In genomic region chr4:7197910-7198309, GRCh38 we compare ENCODE assay signal across 21 cellular contexts. TPM values are rescaled to one million over a fixed set of nuclear protein-coding genes. Genes with fewer than 3 reads are reported as not detected.
DNase-seq lines count a peak whose midpoint lies in the region; ATAC-seq and TF ChIP-seq lines count a peak whose summit lies in the region.
"Had no signal": no experiment of that assay in that cellular context is flagged by ENCODE, and none has a peak within 500 bp of the region (broad histone marks: within the 10 kb centered on the region; RNA-seq: fewer than 3 reads in every experiment).

No MANE protein-coding gene starts in this region.

- H4K20me1 ChIP-seq in osteoblast (ENCODE audit: insufficient read depth, low read length) = no peaks in the 10 kb centered on the region

- H3K27ac ChIP-seq in osteoblast (ENCODE audit: low read depth, low read length) = no peak overlapping the region
- H3K27ac ChIP-seq: parathyroid adenoma, Peyer's patch, SJSA1, VCaP had no signal

- H3K9me3 Mint-ChIP-seq in MCF 10A (ENCODE audit: unreplicated experiment) = no peaks in the 10 kb centered on the region
- H3K9me3 Mint-ChIP-seq: activated naive CD8-positive, alpha-beta T cell treated with anti-CD3 and anti-CD28 coated beads, Interleukin-2, amount 10 ng/mL, durations not matched to agents 7 days and 5 days; CD8-positive, alpha-beta T cell; effector memory CD8-positive, alpha-beta T cell; mesothelial cell of epicardium; naive thymus-derived CD8-positive, alpha-beta T cell had no signal

- no peak overlapping the region for H3K4me3 ChIP-seq in BE2C (ENCODE audit: low read depth, low read length)
- no peak overlapping the region for H3K4me3 ChIP-seq in osteoblast (ENCODE audit: insufficient read depth, low read length)
- H3K4me3 ChIP-seq: Peyer's patch, SJSA1 had no signal

- H3K4me3 Mint-ChIP-seq in MCF 10A (ENCODE audit: unreplicated experiment) = no peak overlapping the region
- H3K4me3 Mint-ChIP-seq: activated naive CD8-positive, alpha-beta T cell treated with anti-CD3 and anti-CD28 coated beads, Interleukin-2, amount 10 ng/mL, durations not matched to agents 7 days and 5 days; CD8-positive, alpha-beta T cell; effector memory CD8-positive, alpha-beta T cell; mesothelial cell of epicardium; naive thymus-derived CD8-positive, alpha-beta T cell; T-helper 17 cell had no signal

- CTCF ChIA-PET in MCF 10A (lab: Yijun Ruan, JAX) = interaction anchor here (0.7 to 6.2 kb wide), 6 partner anchors 98 to 787 kb away, joined by 3 to 49 read pairs (median 4); no protein-coding TSS in a partner anchor

- H3K4me1 ChIP-seq in BE2C (peaks cover 8% of the 10 kb centered on the region), osteoblast (ENCODE audit: insufficient read depth, low read length) (peaks cover 30% of the 10 kb centered on the region)
- H3K4me1 ChIP-seq: parathyroid adenoma had no signal

- H3K27ac Mint-ChIP-seq in MCF 10A (ENCODE audit: low read depth, unreplicated experiment) = no peak overlapping the region
- H3K27ac Mint-ChIP-seq: activated naive CD8-positive, alpha-beta T cell treated with anti-CD3 and anti-CD28 coated beads, Interleukin-2, amount 10 ng/mL, durations not matched to agents 7 days and 5 days; CD8-positive, alpha-beta T cell; effector memory CD8-positive, alpha-beta T cell; mesothelial cell of epicardium; naive thymus-derived CD8-positive, alpha-beta T cell had no signal

- no peak for TF ChIP-seq CTCF in BE2C (IDR thresholded peaks at IDR 0.05; ENCODE audit: low read depth, low read length)
- no peak for TF ChIP-seq CTCF in osteoblast (IDR thresholded peaks at IDR 0.05; ENCODE audit: extremely low read depth, low read depth, low read length)
- no peak for TF ChIP-seq CTCF in MCF 10A (IDR thresholded peaks at IDR 0.05; ENCODE audit: unreplicated experiment)

- H3K9me3 ChIP-seq in BE2C (no peaks in the 10 kb centered on the region), osteoblast (ENCODE audit: low read depth, low read length) (no peaks in the 10 kb centered on the region)
- H3K9me3 ChIP-seq: Peyer's patch, SJSA1 had no signal

- H3K27me3 ChIP-seq in BE2C (peaks cover 9% of the 10 kb centered on the region), osteoblast (ENCODE audit: insufficient read depth, low read length) (peaks cover 24% of the 10 kb centered on the region)

- intact Hi-C loops in MCF 10A (cut with micrococcal nuclease) = no loop called here

- H3K36me3 ChIP-seq in BE2C = no peaks in the 10 kb centered on the region
- H3K36me3 ChIP-seq in osteoblast (ENCODE audit: insufficient read depth, low read length) = no peaks in the 10 kb centered on the region
- H3K36me3 ChIP-seq: Peyer's patch, SJSA1 had no signal

- BruUV-seq in MCF 10A (replicated peaks; lab: Mats Ljungman, UMichigan) = no TSS peak

- H2AFZ ChIP-seq in osteoblast (ENCODE audit: low read length) = no peak overlapping the region
- H2AFZ ChIP-seq: parathyroid adenoma had no signal

- H3K36me3 Mint-ChIP-seq in MCF 10A (ENCODE audit: insufficient read depth, unreplicated experiment) = no peaks in the 10 kb centered on the region
- H3K36me3 Mint-ChIP-seq: activated naive CD8-positive, alpha-beta T cell treated with anti-CD3 and anti-CD28 coated beads, Interleukin-2, amount 10 ng/mL, durations not matched to agents 7 days and 5 days; CD8-positive, alpha-beta T cell; mesothelial cell of epicardium; naive thymus-derived CD8-positive, alpha-beta T cell had no signal

- H3K27me3 Mint-ChIP-seq in MCF 10A (ENCODE audit: insufficient read depth, unreplicated experiment) = peaks cover 14% of the 10 kb centered on the region

- no peak overlapping the region for H3K4me2 ChIP-seq in osteoblast (ENCODE audit: insufficient read depth, low read length)

- POLR2A ChIA-PET in MCF 10A (lab: Yijun Ruan, JAX) = interaction anchor here (0.8 kb wide), 1 partner anchor 9 kb away, joined by 4 read pairs; no protein-coding TSS in a partner anchor

- DNase-seq in BE2C = peak; percentile 61
- DNase-seq in GM03348 (ENCODE audit: low spot score) = peak; percentile 40
- DNase-seq in ecto neural progenitor cell (ENCODE audit: low spot score) = peak; percentile 54
- peak; percentile 32 for DNase-seq in osteoblast (ENCODE audit: insufficient read length, low spot score, missing footprints)
- no peak for DNase-seq in NCI-H774 (lab: John Stamatoyannopoulos, UW)
- no peak for DNase-seq in MCF 10A (ENCODE audit: unreplicated experiment)
- DNase-seq in stimulated activated CD4-positive, alpha-beta T cell treated with anti-CD3 and anti-CD28 coated beads, Interleukin-4, amount 100 ng/mL, for 24 hours = no peak
- DNase-seq: activated naive CD8-positive, alpha-beta T cell treated with anti-CD3 and anti-CD28 coated beads, Interleukin-2, amount 10 ng/mL, durations not matched to agents 7 days and 5 days; CD8-positive, alpha-beta T cell; DMS53; effector memory CD8-positive, alpha-beta T cell; naive thymus-derived CD8-positive, alpha-beta T cell; NCI-H2081; NK-92 treated with Interleukin-12 subunit alpha and Interleukin-12 subunit beta, amount 100 ng/mL, for 24 hours; T-helper 17 cell had no signal

- H3K79me2 ChIP-seq in osteoblast (ENCODE audit: insufficient read depth, low read length) = no peaks in the 10 kb centered on the region
- H3K79me2 ChIP-seq: parathyroid adenoma had no signal

- no peak for ATAC-seq in GM21367 (IDR thresholded peaks at IDR 0.05; ENCODE audit: unreplicated experiment)
- ATAC-seq: CD8-positive, alpha-beta T cell; effector memory CD8-positive, alpha-beta T cell; naive thymus-derived CD8-positive, alpha-beta T cell; T-helper 17 cell had no signal

- H3K4me1 Mint-ChIP-seq in MCF 10A (ENCODE audit: insufficient read depth, unreplicated experiment) = peaks cover 19% of the 10 kb centered on the region
- H3K4me1 Mint-ChIP-seq: activated naive CD8-positive, alpha-beta T cell treated with anti-CD3 and anti-CD28 coated beads, Interleukin-2, amount 10 ng/mL, durations not matched to agents 7 days and 5 days; T-helper 17 cell had no signal

RNA-seq across cellular contexts. Expression of gene SORCS2, which starts 5.6 kb away (rescaled TPM):
- polyA plus RNA-seq in BE2C (2012; ENCODE audit: insufficient read depth, insufficient read length, low read depth) = 0.09 TPM
- total RNA-seq in osteoblast = 9.0 and 11.5 TPM in 2 replicates
- total RNA-seq in MCF 10A (2022) = 0.05 TPM in 1 of 2 replicates, not detected in the other
- total RNA-seq: activated naive CD8-positive, alpha-beta T cell treated with anti-CD3 and anti-CD28 coated beads, Interleukin-2, amount 10 ng/mL, durations not matched to agents 7 days and 5 days; CD8-positive, alpha-beta T cell; naive thymus-derived CD8-positive, alpha-beta T cell; T-helper 17 cell had no signal
- polyA plus RNA-seq: naive thymus-derived CD8-positive, alpha-beta T cell had no signal

Comparison
In these comparisons a context has a peak if more than half of its experiments do, and no peak if none do; other contexts are left out.
1. DNase-seq: peak in BE2C (single experiment), GM03348 (single experiment), ecto neural progenitor cell (single experiment) and osteoblast (single experiment); none in NCI-H774 (single experiment), MCF 10A (single experiment) and stimulated activated CD4-positive, alpha-beta T cell treated with anti-CD3 and anti-CD28 coated beads, Interleukin-4, amount 100 ng/mL, for 24 hours (single experiment).